19 cellular contexts compared by ENCODE assay signal in the genomic region with DNA sequence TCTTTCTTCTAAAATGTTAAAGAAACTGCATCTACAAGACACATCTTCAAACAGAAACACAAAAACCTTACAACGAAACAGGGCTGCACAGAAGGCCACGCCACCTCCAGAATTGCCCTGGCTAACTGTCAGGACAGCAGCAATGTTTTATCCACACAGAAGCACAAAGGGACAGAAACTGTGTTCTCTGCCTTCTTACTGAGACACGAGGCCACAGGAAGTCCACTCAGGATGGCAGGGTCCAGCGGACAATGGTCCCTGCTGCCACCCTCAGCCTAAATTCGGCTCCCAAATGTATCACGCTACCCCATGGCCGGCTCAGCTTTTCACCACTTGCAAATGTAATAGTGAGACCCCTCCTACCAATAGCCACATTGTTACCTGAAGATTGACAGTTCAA.
"Had no signal": no experiment of that assay in that cellular context is flagged by ENCODE, and none has a peak within 500 bp of the region (broad histone marks: within the 10 kb centered on the region; RNA-seq: fewer than 3 reads in every experiment).

No MANE protein-coding gene starts in this region.

- FAIRE-seq: islet of Langerhans had no signal

- H3K9me3 ChIP-seq: adrenal gland, left lung, mucosa of descending colon, upper lobe of left lung had no signal

- DNase-seq: activated CD4-positive, alpha-beta T cell treated with anti-CD3 and anti-CD28 coated beads for 36 hours; activated CD4-positive, alpha-beta T cell treated with anti-CD3 and anti-CD28 coated beads, Interleukin-2, amount 50 U/mL, for 48 hours; activated naive CD4-positive, alpha-beta T cell treated with anti-CD3 and anti-CD28 coated beads, Interleukin-2, amount 50 U/mL, for 16 hours; activated T-cell treated with anti-CD3 and anti-CD28 coated beads for 4 hours; effector memory CD8-positive, alpha-beta T cell; foreskin fibroblast; hippocampal formation; naive B cell; nucleus accumbens; stimulated activated CD4-positive, alpha-beta T cell treated with anti-CD3 and anti-CD28 coated beads, Interleukin-4, amount 100 ng/mL, for 1 hour; stimulated activated naive CD8-positive, alpha-beta T cell treated with anti-CD3 and anti-CD28 coated beads, Interleukin-15, amount 100 ng/mL, for 72 hours; SW 1271; T-helper 2 cell had no signal

- ATAC-seq: activated CD4-positive, alpha-beta T cell treated with anti-CD3 and anti-CD28 coated beads for 36 hours; effector memory CD8-positive, alpha-beta T cell; stimulated activated naive CD8-positive, alpha-beta T cell treated with anti-CD3 and anti-CD28 coated beads, Interleukin-15, amount 100 ng/mL, for 72 hours had no signal

- H3K4me3 ChIP-seq: adrenal gland, left lung, mucosa of descending colon, upper lobe of left lung had no signal

- H3K27ac ChIP-seq: epithelial cell of prostate had no signal

- H3K36me3 ChIP-seq: adrenal gland, left lung, upper lobe of left lung had no signal

- H3K27me3 ChIP-seq: adrenal gland, upper lobe of left lung had no signal

- H3K4me1 ChIP-seq: adrenal gland had no signal
